31 cellular contexts compared by ENCODE assay signal in the genomic region with DNA sequence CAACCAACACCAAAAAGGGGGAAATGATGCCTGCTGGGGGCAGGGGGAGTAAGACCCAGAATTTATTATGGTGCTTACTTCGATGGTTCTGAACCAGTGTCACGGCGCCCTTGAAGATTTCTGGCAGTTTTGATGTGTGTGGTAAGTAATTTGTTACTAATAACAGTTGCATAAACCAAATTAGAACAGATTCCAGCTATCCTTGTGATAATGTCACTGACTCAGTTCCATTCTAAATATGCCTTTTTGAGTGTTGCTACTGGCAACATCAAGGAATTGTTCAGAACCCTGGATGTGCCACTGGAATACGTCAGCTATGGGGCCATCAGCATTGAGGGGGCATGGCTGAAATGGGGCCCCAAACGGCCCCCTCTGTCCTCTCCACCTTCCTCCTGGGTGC. TPM values are rescaled to one million over a fixed set of nuclear protein-coding genes. Genes with fewer than 3 reads are reported as not detected.
"Had no signal": no experiment of that assay in that cellular context is flagged by ENCODE, and none has a peak within 500 bp of the region (broad histone marks: within the 10 kb centered on the region; RNA-seq: fewer than 3 reads in every experiment).

No MANE protein-coding gene starts in this region.

- H2AFZ ChIP-seq: neural progenitor cell had no signal

- H3K4me3 ChIP-seq: neural progenitor cell, pancreas, prostate gland, right lobe of liver, skin epidermis, smooth muscle cell, spleen, suprapubic skin, testis, tibial artery, transverse colon, upper lobe of right lung, vagina had no signal

- H3K9me3 ChIP-seq: pancreas, prostate gland, right lobe of liver, spleen, suprapubic skin, testis, tibial artery, transverse colon, upper lobe of right lung, vagina had no signal

- H3K4me2 ChIP-seq: neural progenitor cell, smooth muscle cell had no signal

- H3K36me3 ChIP-seq: neural progenitor cell, pancreas, prostate gland, right lobe of liver, spleen, suprapubic skin, tibial artery, transverse colon, upper lobe of right lung, vagina had no signal

- H3K27ac ChIP-seq: neural progenitor cell, pancreas, prostate gland, right lobe of liver, skin epidermis, spleen, suprapubic skin, testis, tibial artery, transverse colon, upper lobe of right lung, vagina had no signal

- H3K27me3 ChIP-seq: pancreas, right lobe of liver, spleen, testis, transverse colon, upper lobe of right lung, vagina had no signal

- DNase-seq: naive thymus-derived CD4-positive, alpha-beta T cell; natural killer cell; occipital lobe; pancreas; right cardiac atrium; right lobe of liver; stimulated activated CD4-positive, alpha-beta T cell treated with anti-CD3 and anti-CD28 coated beads, Interleukin-12 subunit alpha, Interleukin-12 subunit beta, amount 100 ng/mL, for 4 hours; stimulated activated CD4-positive, alpha-beta T cell treated with anti-CD3 and anti-CD28 coated beads, Interleukin-1b, Interleukin-23, amount 100 ng/mL, for 48 hours; stimulated activated CD4-positive, alpha-beta T cell treated with anti-CD3 and anti-CD28 coated beads, Interleukin-4, amount 100 ng/mL, for 1 hour; stimulated activated CD4-positive, alpha-beta T cell treated with anti-CD3 and anti-CD28 coated beads, Interleukin-4, amount 100 ng/mL, for 4 hours; stimulated activated CD8-positive, alpha-beta memory T cell treated with anti-CD3 and anti-CD28 coated beads, Interleukin-4, amount 100 ng/mL, for 48 hours; stimulated activated naive CD4-positive, alpha-beta T cell; stimulated activated naive CD8-positive, alpha-beta T cell treated with anti-CD3 and anti-CD28 coated beads, Interleukin-15, amount 100 ng/mL, for 72 hours; stimulated activated naive CD8-positive, alpha-beta T cell treated with anti-CD3 and anti-CD28 coated beads, Interleukin-15, Interleukin-2, amounts not matched to agents 100 U/mL and 50 U/mL, for 24 hours; substantia nigra; testis; tibial artery; transverse colon; upper lobe of right lung had no signal

- H3K4me1 ChIP-seq: neural progenitor cell, pancreas, prostate gland, right lobe of liver, suprapubic skin, testis, tibial artery, transverse colon, upper lobe of right lung, vagina had no signal

RNA-seq across cellular contexts. Expression of a gene that starts 11.6 kb away (rescaled TPM):
- total RNA-seq: occipital lobe, osteocyte, pancreas, posterior vena cava, renal cortical epithelial cell, right cardiac atrium, right lobe of liver, smooth muscle cell, suprapubic skin, transverse colon, upper lobe of right lung, urinary bladder, vagina had no signal
- polyA plus RNA-seq: naive thymus-derived CD4-positive, alpha-beta T cell; neural cell; pancreas; right cardiac atrium; smooth muscle cell; spleen had no signal
